9 cellular contexts compared by ENCODE assay signal in genomic region chrX:40871385-40872082, GRCh38.
DNase-seq lines count a peak whose midpoint lies in the region; ATAC-seq and TF ChIP-seq lines count a peak whose summit lies in the region.
"Had no signal": no experiment of that assay in that cellular context is flagged by ENCODE, and none has a peak within 500 bp of the region (broad histone marks: within the 10 kb centered on the region; RNA-seq: fewer than 3 reads in every experiment).

No MANE protein-coding gene starts in this region.

- DNase-seq in GM12865 (ENCODE audit: low read depth) (peak; percentile 80), epithelial cell of esophagus (ENCODE audit: low read depth) (peak; percentile 56), NCI-H187 treated with DMSO at 0.1 percent for 48 hours (lab: John Stamatoyannopoulos, UW) (no peak), T-helper 9 cell (no peak)

- no peak for TF ChIP-seq CTCF in GM12865 (IDR thresholded peaks at IDR 0.05; ENCODE audit: insufficient read depth, low read depth, low read length, missing control alignments)
- no peak for TF ChIP-seq CTCF in epithelial cell of esophagus (IDR thresholded peaks at IDR 0.05; ENCODE audit: insufficient read depth, low read depth, low read length, missing control alignments)

- H3K4me3 ChIP-seq in GM12865 (ENCODE audit: low read depth, low read length) = no peak overlapping the region
- no peak overlapping the region for H3K4me3 ChIP-seq in epithelial cell of esophagus (ENCODE audit: low read length)
- H3K4me3 ChIP-seq: skin epidermis had no signal

- ATAC-seq in GM21381 (IDR thresholded peaks at IDR 0.05; ENCODE audit: unreplicated experiment) (peak; percentile 70), HG03565 (IDR thresholded peaks at IDR 0.05; ENCODE audit: unreplicated experiment) (peak; percentile 69), HG03135 (IDR thresholded peaks at IDR 0.05; ENCODE audit: unreplicated experiment) (no peak), GM21526 (IDR thresholded peaks at IDR 0.05; ENCODE audit: low FRiP score, unreplicated experiment) (no peak)

Comparison
In these comparisons a context has a peak if more than half of its experiments do, and no peak if none do; other contexts are left out.
1. DNase-seq: peak in GM12865 (single experiment) and epithelial cell of esophagus (single experiment); none in NCI-H187 treated with DMSO at 0.1 percent for 48 hours (single experiment) and T-helper 9 cell (single experiment).
2. ATAC-seq: peak in GM21381 (single experiment) and HG03565 (single experiment); none in HG03135 (single experiment) and GM21526 (single experiment).